8 cellular contexts compared by ENCODE assay signal in the genomic region with DNA sequence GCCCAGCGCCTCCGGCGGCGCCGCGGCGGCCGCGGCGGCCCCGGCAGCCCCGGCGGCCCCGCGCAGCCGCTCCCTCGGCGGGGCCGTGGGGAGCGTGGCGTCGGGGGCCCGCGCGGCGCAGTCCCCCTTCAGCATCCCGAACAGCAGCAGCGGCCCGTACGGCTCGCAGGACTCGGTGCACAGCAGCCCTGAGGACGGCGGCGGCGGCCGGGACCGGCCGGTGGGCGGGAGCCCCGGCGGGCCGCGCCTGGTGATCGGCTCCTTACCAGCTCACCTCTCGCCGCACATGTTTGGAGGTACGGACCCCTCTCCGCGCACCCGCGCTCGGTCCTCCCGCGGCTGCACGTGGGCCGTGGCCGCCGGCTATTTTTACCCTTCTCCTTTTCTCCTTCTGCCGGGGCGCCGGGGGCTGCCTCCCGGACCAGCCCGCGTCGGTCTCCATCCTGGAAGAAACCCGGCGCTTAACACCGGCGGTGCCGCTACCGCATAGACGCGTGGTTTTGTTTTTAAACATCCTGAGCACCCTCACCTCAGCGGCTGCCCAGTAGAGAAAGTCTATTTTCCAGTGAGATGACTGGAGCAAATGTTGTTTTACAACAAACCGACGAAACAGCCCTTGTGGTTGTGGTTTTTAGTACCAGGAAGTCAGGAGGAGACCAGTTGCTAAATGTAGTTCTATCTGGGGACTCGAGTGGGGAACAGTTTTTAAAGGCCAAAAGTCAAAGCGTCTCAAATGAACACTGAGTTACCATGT. TPM values are rescaled to one million over a fixed set of nuclear protein-coding genes. Genes with fewer than 3 reads are reported as not detected.
DNase-seq lines count a peak whose midpoint lies in the region; ATAC-seq and TF ChIP-seq lines count a peak whose summit lies in the region.

No MANE protein-coding gene starts in this region.

- peak; percentile 28 to 51 (median 35) for DNase-seq in CD4-positive, alpha-beta T cell
- DNase-seq in HK-2 (ENCODE audit: unreplicated experiment) = peak; percentile 49
- DNase-seq in SW480 (ENCODE audit: low spot score) = peak; percentile 78

- H3K9ac ChIP-seq in iPS-15b (ENCODE audit: low read depth, low read length) = peak overlapping the region; percentile 48

- no peaks in the 10 kb centered on the region for H3K27me3 Mint-ChIP-seq in CD4-positive, alpha-beta T cell

- H3K36me3 ChIP-seq in iPS-15b (ENCODE audit: control insufficient read depth, insufficient read depth, low read length) = no peaks in the 10 kb centered on the region

- no peaks in the 10 kb centered on the region for H3K9me3 Mint-ChIP-seq in CD4-positive, alpha-beta T cell

- peaks cover 19% of the 10 kb centered on the region for H3K4me1 ChIP-seq in iPS-15b (ENCODE audit: control insufficient read depth, insufficient read depth, low read length)

- H3K27ac ChIP-seq in CD4-positive, alpha-beta T cell (ENCODE audit: low read depth, low read length) = peak overlapping the region; percentile 70
- H3K27ac ChIP-seq in angular gyrus (ENCODE audit: low read depth, low read length) = peak overlapping the region; percentile 22
- H3K27ac ChIP-seq in skin epidermis = peak overlapping the region; percentile 89 to 100 (median 98)

- CTCF ChIA-PET in CD4-positive, alpha-beta T cell (lab: Charles Lee) = interaction anchor here (2.0 to 2.1 kb wide), 3 partner anchors 37 to 64 kb away, joined by 6 to 8 read pairs (median 8); no protein-coding TSS in a partner anchor

- H3K4me1 Mint-ChIP-seq in CD4-positive, alpha-beta T cell (ENCODE audit: low read depth) = peaks cover 52% of the 10 kb centered on the region

- ATAC-seq in CD4-positive, alpha-beta T cell (ENCODE audit: poor library complexity) = no peak
- peak; percentile 9 for ATAC-seq in GM19395 (IDR thresholded peaks at IDR 0.05; ENCODE audit: unreplicated experiment)
- ATAC-seq in GM18498 (IDR thresholded peaks at IDR 0.05; ENCODE audit: unreplicated experiment) = no peak

- no peaks in the 10 kb centered on the region for H3K9me3 ChIP-seq in CD4-positive, alpha-beta T cell (ENCODE audit: control insufficient read depth, low read length)
- H3K9me3 ChIP-seq in iPS-15b (ENCODE audit: control insufficient read depth, insufficient read depth, low read length) = no peaks in the 10 kb centered on the region

- peak overlapping the region; percentile 96 for H3K4me3 Mint-ChIP-seq in CD4-positive, alpha-beta T cell

- H3K27me3 ChIP-seq in CD4-positive, alpha-beta T cell (ENCODE audit: control insufficient read depth, insufficient read depth, low read length) = no peaks in the 10 kb centered on the region
- H3K27me3 ChIP-seq in iPS-15b (ENCODE audit: control insufficient read depth, insufficient read depth, low read length) = no peaks in the 10 kb centered on the region

- intact Hi-C loops in CD4-positive, alpha-beta T cell (cut with DNase I, micrococcal nuclease) = loop anchor here (2.0 to 10.0 kb wide), 5 partner anchors 37 to 219 kb away; partner anchors contain the start of genes GGCT (in 1 of the 2), MTURN (in 1 of the 2) and NOD1 (in 1 of the 2)

- no peak for TF ChIP-seq CTCF in CD4-positive, alpha-beta T cell (IDR thresholded peaks at IDR 0.05)

- H3K4me3 ChIP-seq in iPS-15b (ENCODE audit: low read depth, low read length) (peak overlapping the region; percentile 73), skin epidermis (peak overlapping the region; percentile 69 to 88 (median 82))

- H3K27ac Mint-ChIP-seq in CD4-positive, alpha-beta T cell = peak overlapping the region; percentile 92

- POLR2A ChIA-PET in CD4-positive, alpha-beta T cell (lab: Charles Lee) = interaction anchor here (0.6 to 4.9 kb wide), 13 partner anchors 9 to 441 kb away, joined by 3 to 62 read pairs (median 5); no protein-coding TSS in a partner anchor

- peaks cover 10% of the 10 kb centered on the region for H3K36me3 Mint-ChIP-seq in CD4-positive, alpha-beta T cell (ENCODE audit: low read depth)

RNA-seq across cellular contexts. Expression of gene ZNRF2, which starts 1.3 kb away (rescaled TPM):
- total RNA-seq in CD4-positive, alpha-beta T cell = 10 to 100 TPM; 20.4 to 23.6 TPM

Comparison
In these comparisons a context has a peak if more than half of its experiments do, and no peak if none do; other contexts are left out.
1. H3K27ac ChIP-seq: peak in every context shown above with its lines; median percentile 98 in skin epidermis; 70 in CD4-positive, alpha-beta T cell; 22 in angular gyrus.